Comparison of ENCODE assay signal across 14 cellular contexts in genomic region chr12:104741497-104742367, GRCh38.
DNase-seq lines count a peak whose midpoint lies in the region; ATAC-seq and TF ChIP-seq lines count a peak whose summit lies in the region.
"Had no signal": no experiment of that assay in that cellular context is flagged by ENCODE, and none has a peak within 500 bp of the region (broad histone marks: within the 10 kb centered on the region; RNA-seq: fewer than 3 reads in every experiment).

No MANE protein-coding gene starts in this region.

- POLR2A ChIA-PET in activated B cell treated with CpG ODN at 0.5 μM for 24 hours (lab: Charles Lee): interaction anchor here (0.6 to 2.0 kb wide), 6 partner anchors 8 to 1577 kb away, joined by 3 to 8 read pairs (median 5); no protein-coding TSS in a partner anchor

- CTCF ChIA-PET in activated B cell treated with CpG ODN at 0.5 μM for 24 hours (lab: Charles Lee): interaction anchor here (1.6 kb wide), 1 partner anchor 360 kb away, joined by 4 read pairs; no protein-coding TSS in a partner anchor

- peak overlapping the region; percentile 81 for H3K4me3 Mint-ChIP-seq in T-helper 1 cell treated with Interleukin-12 subunit alpha and Interleukin-12 subunit beta and Interleukin-4 antibody, amounts not matched to agents 30 μg/mL and 1 μg/mL, for 36 hours
- no peak overlapping the region for H3K4me3 Mint-ChIP-seq in activated B cell treated with CpG ODN at 0.5 μM for 24 hours
- H3K4me3 Mint-ChIP-seq in stimulated activated effector memory CD8-positive, alpha-beta T cell treated with anti-CD3 and anti-CD28 coated beads, Interleukin-12 subunit alpha, Interleukin-12 subunit beta, amount 100 ng/mL, for 72 hours: peak overlapping the region; percentile 66

- peaks cover 73% of the 10 kb centered on the region for H3K4me1 Mint-ChIP-seq in T-helper 1 cell treated with Interleukin-12 subunit alpha and Interleukin-12 subunit beta and Interleukin-4 antibody, amounts not matched to agents 30 μg/mL and 1 μg/mL, for 36 hours (ENCODE audit: low read depth)
- peaks cover 97% of the 10 kb centered on the region for H3K4me1 Mint-ChIP-seq in activated B cell treated with CpG ODN at 0.5 μM for 24 hours
- H3K4me1 Mint-ChIP-seq in stimulated activated effector memory CD8-positive, alpha-beta T cell treated with anti-CD3 and anti-CD28 coated beads, Interleukin-12 subunit alpha, Interleukin-12 subunit beta, amount 100 ng/mL, for 72 hours: peaks cover 82% of the 10 kb centered on the region

- no peak for TF ChIP-seq CTCF in activated B cell treated with CpG ODN at 0.5 μM for 24 hours (IDR thresholded peaks at IDR 0.05)

- peaks cover 24% of the 10 kb centered on the region for H3K36me3 Mint-ChIP-seq in T-helper 1 cell treated with Interleukin-12 subunit alpha and Interleukin-12 subunit beta and Interleukin-4 antibody, amounts not matched to agents 30 μg/mL and 1 μg/mL, for 36 hours (ENCODE audit: low read depth)
- peaks cover 3% of the 10 kb centered on the region for H3K36me3 Mint-ChIP-seq in activated B cell treated with CpG ODN at 0.5 μM for 24 hours (ENCODE audit: low read depth)
- no peaks in the 10 kb centered on the region for H3K36me3 Mint-ChIP-seq in stimulated activated effector memory CD8-positive, alpha-beta T cell treated with anti-CD3 and anti-CD28 coated beads, Interleukin-12 subunit alpha, Interleukin-12 subunit beta, amount 100 ng/mL, for 72 hours

- DNase-seq in T-helper 1 cell (no peak), activated B cell treated with CpG ODN at 0.5 μM for 24 hours (no peak), NOMO-1 treated with DMSO at 0.1 percent for 48 hours (lab: John Stamatoyannopoulos, UW; ENCODE audit: unreplicated experiment) (no peak), GOT3 (lab: John Stamatoyannopoulos, UW) (no peak)
- DNase-seq in stimulated activated effector memory CD8-positive, alpha-beta T cell treated with anti-CD3 and anti-CD28 coated beads, Interleukin-12 subunit alpha, Interleukin-12 subunit beta, amount 100 ng/mL, for 72 hours (ENCODE audit: low spot score in 2 of 2): no peak
- DNase-seq: activated CD4-positive, alpha-beta T cell treated with anti-CD3 and anti-CD28 coated beads, Interleukin-2, amount 50 U/mL, for 4 hours; foreskin fibroblast; Karpas-422; NCI-H526 treated with DMSO at 0.1 percent for 48 hours; stimulated activated naive CD8-positive, alpha-beta T cell treated with anti-CD3 and anti-CD28 coated beads, Interleukin-15, Interleukin-2, amounts not matched to agents 100 U/mL and 50 U/mL, for 24 hours; T-cell had no signal

- peak overlapping the region; percentile 98 for H3K27ac Mint-ChIP-seq in T-helper 1 cell treated with Interleukin-12 subunit alpha and Interleukin-12 subunit beta and Interleukin-4 antibody, amounts not matched to agents 30 μg/mL and 1 μg/mL, for 36 hours
- H3K27ac Mint-ChIP-seq in activated B cell treated with CpG ODN at 0.5 μM for 24 hours: peak overlapping the region; percentile 93
- peak overlapping the region; percentile 92 for H3K27ac Mint-ChIP-seq in stimulated activated effector memory CD8-positive, alpha-beta T cell treated with anti-CD3 and anti-CD28 coated beads, Interleukin-12 subunit alpha, Interleukin-12 subunit beta, amount 100 ng/mL, for 72 hours

- H3K27me3 Mint-ChIP-seq in T-helper 1 cell treated with Interleukin-12 subunit alpha and Interleukin-12 subunit beta and Interleukin-4 antibody, amounts not matched to agents 30 μg/mL and 1 μg/mL, for 36 hours (ENCODE audit: low read depth): no peaks in the 10 kb centered on the region
- no peaks in the 10 kb centered on the region for H3K27me3 Mint-ChIP-seq in activated B cell treated with CpG ODN at 0.5 μM for 24 hours
- H3K27me3 Mint-ChIP-seq: T-cell had no signal

- intact Hi-C loops in activated B cell treated with CpG ODN at 0.5 μM for 24 hours (cut with micrococcal nuclease): loop anchor here (5.0 kb wide), 3 partner anchors 44 to 216 kb away; partner anchors contain the start of gene SLC41A2

- no peak for ATAC-seq in activated B cell treated with CpG ODN at 0.5 μM for 24 hours (ENCODE audit: low read depth)
- ATAC-seq in esophagus mucosa: peak; percentile 47
- ATAC-seq in stimulated activated effector memory CD8-positive, alpha-beta T cell treated with anti-CD3 and anti-CD28 coated beads, Interleukin-12 subunit alpha, Interleukin-12 subunit beta, amount 100 ng/mL, for 72 hours: no peak
- ATAC-seq in HG02571 (IDR thresholded peaks at IDR 0.05; ENCODE audit: unreplicated experiment): no peak

- no peaks in the 10 kb centered on the region for H3K9me3 Mint-ChIP-seq in T-helper 1 cell treated with Interleukin-12 subunit alpha and Interleukin-12 subunit beta and Interleukin-4 antibody, amounts not matched to agents 30 μg/mL and 1 μg/mL, for 36 hours
- peaks cover 2% of the 10 kb centered on the region for H3K9me3 Mint-ChIP-seq in activated B cell treated with CpG ODN at 0.5 μM for 24 hours
- no peaks in the 10 kb centered on the region for H3K9me3 Mint-ChIP-seq in stimulated activated effector memory CD8-positive, alpha-beta T cell treated with anti-CD3 and anti-CD28 coated beads, Interleukin-12 subunit alpha, Interleukin-12 subunit beta, amount 100 ng/mL, for 72 hours
